Comparison of ENCODE assay signal across 14 cellular contexts in genomic region chr15:90609254-90610185, GRCh38.
A peak's percentile ranks its signal among the peaks of the same experiment; 100 is the strongest.
DNase-seq lines count a peak whose midpoint lies in the region; ATAC-seq and TF ChIP-seq lines count a peak whose summit lies in the region.
"Had no signal": no experiment of that assay in that cellular context is flagged by ENCODE, and none has a peak within 500 bp of the region (broad histone marks: within the 10 kb centered on the region; RNA-seq: fewer than 3 reads in every experiment).

No MANE protein-coding gene starts in this region.

- no peaks in the 10 kb centered on the region for H3K9me3 ChIP-seq in left lung
- H3K9me3 ChIP-seq: Peyer's patch, spleen had no signal

- intact Hi-C loops in activated T-helper 1 cell treated with anti-CD3 and anti-CD28 coated beads, Interleukin-12 subunit alpha, Interleukin-12 subunit beta, Interleukin-2, Interleukin-4 antibody, amounts not matched to agents 30 ng/mL and 10 ng/mL and 1 ng/mL, durations not matched to agents 14 hours and 24 hours and 36 hours (cut with micrococcal nuclease), result no loop called here
- intact Hi-C loops in left lung (cut with DNase I), result no loop called here

- H3K4me1 ChIP-seq in left lung, result no peaks in the 10 kb centered on the region
- H3K4me1 ChIP-seq: Peyer's patch had no signal

- H3K27ac ChIP-seq in left lung (peak overlapping the region in 1 of 2 donors; percentile 71), substantia nigra (ENCODE audit: low read depth, low read length, poor library complexity, severe bottlenecking) (peak overlapping the region; percentile 2)
- H3K27ac ChIP-seq: spleen, WERI-Rb-1 had no signal

- TF ChIP-seq CTCF in left lung (IDR thresholded peaks at IDR 0.05), result no peak
- TF ChIP-seq CTCF in GM13976 (IDR thresholded peaks at IDR 0.05; ENCODE audit: borderline replicate concordance, control extremely low read depth, extremely low read depth, insufficient read depth, missing control alignments), result no peak

- H3K27me3 Mint-ChIP-seq in T-helper 2 cell treated with Interferon-gamma antibody and Interleukin-4, amounts not matched to agents 5 μg/mL and 100 μg/mL, for 36 hours (ENCODE audit: low read depth), result no peaks in the 10 kb centered on the region
- no peaks in the 10 kb centered on the region for H3K27me3 Mint-ChIP-seq in activated T-helper 1 cell treated with anti-CD3 and anti-CD28 coated beads, Interleukin-12 subunit alpha, Interleukin-12 subunit beta, Interleukin-2, Interleukin-4 antibody, amounts not matched to agents 30 ng/mL and 10 ng/mL and 1 ng/mL, durations not matched to agents 14 hours and 24 hours and 36 hours (ENCODE audit: insufficient read depth)
- H3K27me3 Mint-ChIP-seq in natural killer cell treated with Interleukin-12 subunit alpha and Interleukin-12 subunit beta and Interleukin-15 and Interleukin-18, amount 100 ng/mL, for 72 hours, result no peaks in the 10 kb centered on the region

- H3K4me3 Mint-ChIP-seq in T-helper 2 cell treated with Interferon-gamma antibody and Interleukin-4, amounts not matched to agents 5 μg/mL and 100 μg/mL, for 36 hours, result no peak overlapping the region
- no peak overlapping the region for H3K4me3 Mint-ChIP-seq in activated T-helper 1 cell treated with anti-CD3 and anti-CD28 coated beads, Interleukin-12 subunit alpha, Interleukin-12 subunit beta, Interleukin-2, Interleukin-4 antibody, amounts not matched to agents 30 ng/mL and 10 ng/mL and 1 ng/mL, durations not matched to agents 14 hours and 24 hours and 36 hours
- H3K4me3 Mint-ChIP-seq in natural killer cell treated with Interleukin-12 subunit alpha and Interleukin-12 subunit beta and Interleukin-15 and Interleukin-18, amount 100 ng/mL, for 72 hours, result no peak overlapping the region

- peaks cover 48% of the 10 kb centered on the region for H3K36me3 Mint-ChIP-seq in T-helper 2 cell treated with Interferon-gamma antibody and Interleukin-4, amounts not matched to agents 5 μg/mL and 100 μg/mL, for 36 hours (ENCODE audit: low read depth)
- peaks cover 44% of the 10 kb centered on the region for H3K36me3 Mint-ChIP-seq in activated T-helper 1 cell treated with anti-CD3 and anti-CD28 coated beads, Interleukin-12 subunit alpha, Interleukin-12 subunit beta, Interleukin-2, Interleukin-4 antibody, amounts not matched to agents 30 ng/mL and 10 ng/mL and 1 ng/mL, durations not matched to agents 14 hours and 24 hours and 36 hours (ENCODE audit: low read depth)
- H3K36me3 Mint-ChIP-seq in natural killer cell treated with Interleukin-12 subunit alpha and Interleukin-12 subunit beta and Interleukin-15 and Interleukin-18, amount 100 ng/mL, for 72 hours, result peaks cover 16% of the 10 kb centered on the region

- H3K4me1 Mint-ChIP-seq in T-helper 2 cell treated with Interferon-gamma antibody and Interleukin-4, amounts not matched to agents 5 μg/mL and 100 μg/mL, for 36 hours (ENCODE audit: low read depth), result peaks cover 26% of the 10 kb centered on the region
- peaks cover 18% of the 10 kb centered on the region for H3K4me1 Mint-ChIP-seq in activated T-helper 1 cell treated with anti-CD3 and anti-CD28 coated beads, Interleukin-12 subunit alpha, Interleukin-12 subunit beta, Interleukin-2, Interleukin-4 antibody, amounts not matched to agents 30 ng/mL and 10 ng/mL and 1 ng/mL, durations not matched to agents 14 hours and 24 hours and 36 hours (ENCODE audit: low read depth)
- peaks cover 5 to 9% of the 10 kb centered on the region in 2 donors for H3K4me1 Mint-ChIP-seq in natural killer cell treated with Interleukin-12 subunit alpha and Interleukin-12 subunit beta and Interleukin-15 and Interleukin-18, amount 100 ng/mL, for 72 hours (ENCODE audit: low read depth in 2 of 2)

- H3K27me3 ChIP-seq in left lung, result no peaks in the 10 kb centered on the region
- H3K27me3 ChIP-seq: Peyer's patch, spleen had no signal

- H3K36me3 ChIP-seq in left lung, result peaks cover 0 to 24% of the 10 kb centered on the region in 2 donors
- H3K36me3 ChIP-seq: WERI-Rb-1 had no signal

- in situ Hi-C loops in GM13976 (cut with MboI; ENCODE audit: low sequenced_read_pairs, unreplicated experiment), result no loop called here

- no peak overlapping the region for H3K4me3 ChIP-seq in left lung
- H3K4me3 ChIP-seq: Peyer's patch, spleen had no signal

- ATAC-seq in left lung, result peak; percentile 27
- ATAC-seq in natural killer cell treated with Interleukin-12 subunit alpha and Interleukin-12 subunit beta and Interleukin-15 and Interleukin-18, amount 100 ng/mL, for 72 hours, result no peak

- no peaks in the 10 kb centered on the region for H3K9me3 Mint-ChIP-seq in T-helper 2 cell treated with Interferon-gamma antibody and Interleukin-4, amounts not matched to agents 5 μg/mL and 100 μg/mL, for 36 hours
- H3K9me3 Mint-ChIP-seq in activated T-helper 1 cell treated with anti-CD3 and anti-CD28 coated beads, Interleukin-12 subunit alpha, Interleukin-12 subunit beta, Interleukin-2, Interleukin-4 antibody, amounts not matched to agents 30 ng/mL and 10 ng/mL and 1 ng/mL, durations not matched to agents 14 hours and 24 hours and 36 hours, result no peaks in the 10 kb centered on the region
- no peaks in the 10 kb centered on the region for H3K9me3 Mint-ChIP-seq in natural killer cell treated with Interleukin-12 subunit alpha and Interleukin-12 subunit beta and Interleukin-15 and Interleukin-18, amount 100 ng/mL, for 72 hours

- DNase-seq in T-helper 2 cell treated with Interferon-gamma antibody and Interleukin-4, amounts not matched to agents 5 μg/mL and 100 μg/mL, for 36 hours (ENCODE audit: low spot score), result no peak
- no peak for DNase-seq in T-helper 2 cell
- DNase-seq in activated T-helper 1 cell treated with anti-CD3 and anti-CD28 coated beads, Interleukin-12 subunit alpha, Interleukin-12 subunit beta, Interleukin-2, Interleukin-4 antibody, amounts not matched to agents 30 ng/mL and 10 ng/mL and 1 ng/mL, durations not matched to agents 14 hours and 24 hours and 36 hours (ENCODE audit: low spot score), result no peak
- no peak for DNase-seq in left lung
- no peak for DNase-seq in substantia nigra (lab: John Stamatoyannopoulos, UW)
- DNase-seq in GM13976 (ENCODE audit: low spot score), result no peak
- no peak for DNase-seq in natural killer cell treated with Interleukin-12 subunit alpha and Interleukin-12 subunit beta and Interleukin-15 and Interleukin-18, amount 100 ng/mL, for 72 hours (ENCODE audit: low spot score)
- no peak for DNase-seq in NCI-H2081 treated with DMSO at 0.1 percent for 48 hours (lab: John Stamatoyannopoulos, UW)
- DNase-seq: ACHN, DND-41, NCI-H1105 treated with DMSO at 0.1 percent for 48 hours, Peyer's patch, spleen, WERI-Rb-1 had no signal

- peak overlapping the region; percentile 33 for H3K27ac Mint-ChIP-seq in T-helper 2 cell treated with Interferon-gamma antibody and Interleukin-4, amounts not matched to agents 5 μg/mL and 100 μg/mL, for 36 hours
- H3K27ac Mint-ChIP-seq in activated T-helper 1 cell treated with anti-CD3 and anti-CD28 coated beads, Interleukin-12 subunit alpha, Interleukin-12 subunit beta, Interleukin-2, Interleukin-4 antibody, amounts not matched to agents 30 ng/mL and 10 ng/mL and 1 ng/mL, durations not matched to agents 14 hours and 24 hours and 36 hours, result peak overlapping the region; percentile 30
- H3K27ac Mint-ChIP-seq in natural killer cell treated with Interleukin-12 subunit alpha and Interleukin-12 subunit beta and Interleukin-15 and Interleukin-18, amount 100 ng/mL, for 72 hours, result no peak overlapping the region

Comparison
In these comparisons a context has a peak if more than half of its experiments do, and no peak if none do; other contexts are left out.
1. H3K27ac Mint-ChIP-seq: peak in T-helper 2 cell treated with Interferon-gamma antibody and Interleukin-4, amounts not matched to agents 5 μg/mL and 100 μg/mL, for 36 hours (single experiment) and activated T-helper 1 cell treated with anti-CD3 and anti-CD28 coated beads, Interleukin-12 subunit alpha, Interleukin-12 subunit beta, Interleukin-2, Interleukin-4 antibody, amounts not matched to agents 30 ng/mL and 10 ng/mL and 1 ng/mL, durations not matched to agents 14 hours and 24 hours and 36 hours (single experiment); none in natural killer cell treated with Interleukin-12 subunit alpha and Interleukin-12 subunit beta and Interleukin-15 and Interleukin-18, amount 100 ng/mL, for 72 hours (0 of 2).